In genomic region chr1:174274884-174275283, GRCh38 we compare ENCODE assay signal across 33 cellular contexts.
"Had no signal": no experiment of that assay in that cellular context is flagged by ENCODE, and none has a peak within 500 bp of the region (broad histone marks: within the 10 kb centered on the region; RNA-seq: fewer than 3 reads in every experiment).

No MANE protein-coding gene starts in this region.

- H3K27me3 Mint-ChIP-seq: activated B cell treated with CpG ODN at 0.5 μM for 24 hours; activated CD4-positive, alpha-beta memory T cell treated with anti-CD3 and anti-CD28 coated beads for 36 hours had no signal

- H3K4me2 ChIP-seq: SK-N-SH had no signal

- H3K27me3 ChIP-seq: brain microvascular endothelial cell, SJSA1 had no signal

- H3K36me3 ChIP-seq: brain microvascular endothelial cell, SJSA1 had no signal

- H3K27ac Mint-ChIP-seq: activated B cell treated with CpG ODN at 0.5 μM for 24 hours; activated CD4-positive, alpha-beta memory T cell treated with anti-CD3 and anti-CD28 coated beads for 36 hours; activated naive CD4-positive, alpha-beta T cell treated with anti-CD3 and anti-CD28 coated beads for 36 hours; activated naive CD4-positive, alpha-beta T cell treated with anti-CD3 and anti-CD28 coated beads, Interleukin-2, amount 50 U/mL, for 72 hours; activated T-helper 1 cell treated with anti-CD3 and anti-CD28 coated beads, Interleukin-12 subunit alpha, Interleukin-12 subunit beta, Interleukin-2, Interleukin-4 antibody, amounts not matched to agents 30 ng/mL and 10 ng/mL and 1 ng/mL, durations not matched to agents 14 hours and 24 hours and 36 hours had no signal

- DNase-seq: activated B cell treated with CpG ODN at 0.5 μM for 24 hours; activated CD4-positive, alpha-beta memory T cell treated with anti-CD3 and anti-CD28 coated beads for 36 hours; activated CD4-positive, alpha-beta T cell treated with anti-CD3 and anti-CD28 coated beads for 4 hours; activated CD4-positive, alpha-beta T cell treated with anti-CD3 and anti-CD28 coated beads, Interleukin-2, amount 50 U/mL, for 1 hour; activated CD4-positive, CD25-positive, alpha-beta regulatory T cell treated with anti-CD3 and anti-CD28 coated beads, Interleukin-2, amount 50 U/mL, for 72 hours; activated CD8-positive, alpha-beta memory T cell treated with anti-CD3 and anti-CD28 coated beads, Interleukin-2, amount 50 U/mL, for 4 hours; activated gamma-delta T cell treated with Interleukin-2 at 50 U/mL for 16 hours; activated naive CD4-positive, alpha-beta T cell treated with anti-CD3 and anti-CD28 coated beads for 36 hours; activated T-cell treated with anti-CD3 and anti-CD28 coated beads for 4 hours; activated T-cell treated with anti-CD3 and anti-CD28 coated beads, Interleukin-2, amount 50 U/mL, for 4 hours; anterior cingulate cortex; brain microvascular endothelial cell; central memory CD4-positive, alpha-beta T cell; NCI-H1105 treated with DMSO at 0.1 percent for 48 hours; NCI-H1436; NCI-H1694; NCI-H1930; NCI-H2081 treated with DMSO at 0.1 percent for 48 hours; NCI-H226; NCI-H446 treated with DMSO at 0.1 percent for 48 hours; NCI-H524; NCI-H748 treated with DMSO at 0.1 percent for 48 hours; NK-92 treated with Interleukin-12 subunit alpha and Interleukin-12 subunit beta, amount 100 ng/mL, for 24 hours; OCI-M1; SHP77 treated with DMSO at 0.1 percent for 48 hours; SK-N-SH; T-helper 1 cell; T-helper 2 cell; T-helper 9 cell had no signal

- H3K4me1 ChIP-seq: SJSA1 had no signal

- H3K4me3 Mint-ChIP-seq: activated B cell treated with CpG ODN at 0.5 μM for 24 hours; activated CD4-positive, alpha-beta memory T cell treated with anti-CD3 and anti-CD28 coated beads for 36 hours; activated naive CD4-positive, alpha-beta T cell treated with anti-CD3 and anti-CD28 coated beads for 36 hours; activated T-cell treated with anti-CD3 and anti-CD28 coated beads, Interleukin-2, amount 50 U/mL, for 4 hours; activated T-helper 1 cell treated with anti-CD3 and anti-CD28 coated beads, Interleukin-12 subunit alpha, Interleukin-12 subunit beta, Interleukin-2, Interleukin-4 antibody, amounts not matched to agents 30 ng/mL and 10 ng/mL and 1 ng/mL, durations not matched to agents 14 hours and 24 hours and 36 hours had no signal

- H3K9me2 ChIP-seq: SK-N-SH had no signal

- H3K9me3 Mint-ChIP-seq: activated B cell treated with CpG ODN at 0.5 μM for 24 hours; activated CD4-positive, alpha-beta memory T cell treated with anti-CD3 and anti-CD28 coated beads for 36 hours; activated naive CD4-positive, alpha-beta T cell treated with anti-CD3 and anti-CD28 coated beads for 36 hours; activated naive CD4-positive, alpha-beta T cell treated with anti-CD3 and anti-CD28 coated beads, Interleukin-2, amount 50 U/mL, for 72 hours; activated T-cell treated with anti-CD3 and anti-CD28 coated beads, Interleukin-2, amount 50 U/mL, for 4 hours; activated T-helper 1 cell treated with anti-CD3 and anti-CD28 coated beads, Interleukin-12 subunit alpha, Interleukin-12 subunit beta, Interleukin-2, Interleukin-4 antibody, amounts not matched to agents 30 ng/mL and 10 ng/mL and 1 ng/mL, durations not matched to agents 14 hours and 24 hours and 36 hours had no signal

- H3K9me3 ChIP-seq: SJSA1, SK-N-SH had no signal

- H3K4me3 ChIP-seq: SJSA1 had no signal

- H3K27ac ChIP-seq: brain microvascular endothelial cell, SJSA1, VCaP had no signal

- H3K36me3 Mint-ChIP-seq: activated naive CD4-positive, alpha-beta T cell treated with anti-CD3 and anti-CD28 coated beads, Interleukin-2, amount 50 U/mL, for 72 hours had no signal
